In genomic region chr9:93028448-93029006, GRCh38 we compare ENCODE assay signal across 10 cellular contexts. TPM values are rescaled to one million over a fixed set of nuclear protein-coding genes. Genes with fewer than 3 reads are reported as not detected.
DNase-seq lines count a peak whose midpoint lies in the region; ATAC-seq and TF ChIP-seq lines count a peak whose summit lies in the region.
"Had no signal": no experiment of that assay in that cellular context is flagged by ENCODE, and none has a peak within 500 bp of the region (broad histone marks: within the 10 kb centered on the region; RNA-seq: fewer than 3 reads in every experiment).

No MANE protein-coding gene starts in this region.

- H4K20me1 ChIP-seq in OCI-LY7 (ENCODE audit: insufficient read depth, low read length) (no peaks in the 10 kb centered on the region), PC-9 (ENCODE audit: insufficient read depth) (no peaks in the 10 kb centered on the region)

- no peaks in the 10 kb centered on the region for H3K27me3 ChIP-seq in PC-9 (ENCODE audit: insufficient read depth, low read depth)

- no peak overlapping the region for H2AFZ ChIP-seq in OCI-LY7 (ENCODE audit: low read length)
- no peak overlapping the region for H2AFZ ChIP-seq in PC-9

- no peak for TF ChIP-seq CTCF in OCI-LY7 (conservative IDR thresholded peaks at IDR 0.05; ENCODE audit: low read length)
- TF ChIP-seq CTCF in PC-9 (conservative IDR thresholded peaks at IDR 0.05), result no peak

- H3K36me3 ChIP-seq in OCI-LY7 (ENCODE audit: insufficient read depth, low read length), result no peaks in the 10 kb centered on the region; the same call in 1 of the 2 replicates
- no peaks in the 10 kb centered on the region for H3K36me3 ChIP-seq in PC-9 (ENCODE audit: low read depth)

- ATAC-seq in GM18502 (IDR thresholded peaks at IDR 0.05; ENCODE audit: poor library complexity, unreplicated experiment), result peak; percentile 49

- H3K27ac ChIP-seq in OCI-LY7 (ENCODE audit: low read depth, low read length, poor library complexity, severe bottlenecking) (peak overlapping the region; percentile 59), PC-9 (no peak overlapping the region)

- intact Hi-C loops in OCI-LY7 (cut with micrococcal nuclease; ENCODE audit: unreplicated experiment) (loop anchor here (1.0 kb wide), 1 partner anchor 30 kb away; the partner anchor contains the start of gene SUSD3), PC-9 (cut with micrococcal nuclease; ENCODE audit: unreplicated experiment) (no loop called here), head of caudate nucleus (cut with DNase I) (no loop called here)

- no peaks in the 10 kb centered on the region for H3K9me2 ChIP-seq in OCI-LY7 (ENCODE audit: insufficient read depth, low read length)
- no peaks in the 10 kb centered on the region for H3K9me2 ChIP-seq in PC-9 (ENCODE audit: insufficient read depth)

- peak; percentile 90 for DNase-seq in OCI-LY7 (ENCODE audit: low spot score)
- peak; percentile 35 for DNase-seq in activated T-helper 9 cell treated with anti-CD3 and anti-CD28 coated beads, Interleukin-2, amount 50 U/mL, for 16 hours (ENCODE audit: low read depth)
- DNase-seq in stimulated activated CD4-positive, alpha-beta T cell treated with anti-CD3 and anti-CD28 coated beads, Interleukin-4, amount 100 ng/mL, for 24 hours, result peak; percentile 61
- no peak for DNase-seq in PC-9
- DNase-seq in head of caudate nucleus, result no peak
- DNase-seq in HPDE6-E6E7 (ENCODE audit: extremely low spot score), result no peak
- no peak for DNase-seq in LoVo (ENCODE audit: low spot score)
- DNase-seq: IMR-90, kidney glomerular epithelial cell had no signal

- no peaks in the 10 kb centered on the region for H3K79me2 ChIP-seq in OCI-LY7 (ENCODE audit: insufficient read depth, low read depth, low read length)
- H3K79me2 ChIP-seq in PC-9 (ENCODE audit: low read depth), result no peaks in the 10 kb centered on the region

- CTCF ChIA-PET in OCI-LY7 (lab: Charles Lee; ENCODE audit: unreplicated experiment), result interaction anchor here (0.9 kb wide), 1 partner anchor 31 kb away, joined by 6 read pairs; no protein-coding TSS in a partner anchor
- CTCF ChIA-PET in PC-9 (lab: Charles Lee), result interaction anchor here (0.6 kb wide), 1 partner anchor 14 kb away, joined by 17 read pairs; no protein-coding TSS in a partner anchor

- H3K4me3 ChIP-seq in OCI-LY7 (ENCODE audit: low read depth, low read length, poor library complexity, severe bottlenecking) (peak overlapping the region; percentile 35), PC-9 (no peak overlapping the region)

- POLR2A ChIA-PET in OCI-LY7 (lab: Charles Lee) (interaction anchor here (0.6 to 1.8 kb wide), 7 partner anchors 13 to 57 kb away, joined by 3 to 6 read pairs (median 4); no protein-coding TSS in a partner anchor), PC-9 (lab: Charles Lee; ENCODE audit: unreplicated experiment) (interaction anchor here (0.7 kb wide), 2 partner anchors 114 to 196 kb away, joined by 12 read pairs; no protein-coding TSS in a partner anchor)

- H3K9me3 ChIP-seq in OCI-LY7 (ENCODE audit: low read length), result no peaks in the 10 kb centered on the region
- no peaks in the 10 kb centered on the region for H3K9me3 ChIP-seq in PC-9 (ENCODE audit: insufficient read depth, low read depth)

- no peaks in the 10 kb centered on the region for H3F3A ChIP-seq in PC-9 (ENCODE audit: insufficient read depth, low read depth)

- peaks cover 26% of the 10 kb centered on the region for H3K4me1 ChIP-seq in OCI-LY7 (ENCODE audit: insufficient read depth, low read length, poor library complexity, severe bottlenecking)
- no peaks in the 10 kb centered on the region for H3K4me1 ChIP-seq in PC-9 (replicated peaks; ENCODE audit: insufficient read depth)

- BruUV-seq in OCI-LY7 (replicated peaks; lab: Mats Ljungman, UMichigan) (no TSS peak), PC-9 (replicated peaks; lab: Mats Ljungman, UMichigan) (no TSS peak)

- H3K4me2 ChIP-seq in OCI-LY7 (ENCODE audit: low read length), result peak overlapping the region; percentile 67
- H3K4me2 ChIP-seq in PC-9, result no peak overlapping the region

RNA-seq across cellular contexts. Expression of gene SUSD3, which starts 30.0 kb away (rescaled TPM):
- total RNA-seq in OCI-LY7 (2014; rRNA removed; shearing (Covaris generic)), result 160 and 201 TPM in 2 replicates
- total RNA-seq in OCI-LY7 (2022) (94.1 and 116 TPM in 2 replicates), PC-9 (2021) (8.4 and 8.7 TPM in 2 replicates)

Comparison
In these comparisons a context has a peak if more than half of its experiments do, and no peak if none do; other contexts are left out.
1. DNase-seq: peak in OCI-LY7 (single experiment), activated T-helper 9 cell treated with anti-CD3 and anti-CD28 coated beads, Interleukin-2, amount 50 U/mL, for 16 hours (single experiment) and stimulated activated CD4-positive, alpha-beta T cell treated with anti-CD3 and anti-CD28 coated beads, Interleukin-4, amount 100 ng/mL, for 24 hours (single experiment); none in PC-9 (0 of 2), head of caudate nucleus (0 of 42), HPDE6-E6E7 (single experiment) and LoVo (single experiment).